In genomic region chr3:188262913-188263683, GRCh38 we compare ENCODE assay signal across 8 cellular contexts.
A peak's percentile ranks its signal among the peaks of the same experiment; 100 is the strongest.
DNase-seq lines count a peak whose midpoint lies in the region; ATAC-seq and TF ChIP-seq lines count a peak whose summit lies in the region.

No MANE protein-coding gene starts in this region.

- peak; percentile 92 for DNase-seq in HS-5 (ENCODE audit: low read depth)
- DNase-seq in brain microvascular endothelial cell, result peak; percentile 62
- peak in 37 of 51 donors; percentile 8 to 85 (median 47) for DNase-seq in hypothalamus (lab: John Stamatoyannopoulos, UW)
- DNase-seq in ovary, result no peak
- no peak for DNase-seq in stimulated activated CD4-positive, alpha-beta T cell treated with anti-CD3 and anti-CD28 coated beads, Interleukin-4, amount 100 ng/mL, for 4 hours
- DNase-seq in activated T-cell treated with anti-CD3 and anti-CD28 coated beads, Interleukin-2, amount 50 U/mL, for 48 hours, result no peak

- TF ChIP-seq POLR2A in ovary (IDR thresholded peaks at IDR 0.05), result no peak

- no peak overlapping the region for H3K9ac ChIP-seq in subcutaneous abdominal adipose tissue (ENCODE audit: low read length in 5 of 5)

- in situ Hi-C loops in brain microvascular endothelial cell (cut with HindIII; ENCODE audit: low pct_ligation_motif_present, low sequenced_read_pairs), result no loop called here

- no peaks in the 10 kb centered on the region for H3K27me3 ChIP-seq in brain microvascular endothelial cell (replicated peaks)
- H3K27me3 ChIP-seq in subcutaneous abdominal adipose tissue (ENCODE audit: control insufficient read depth in 5 of 5, insufficient read depth in 4 of 5, low read length in 5 of 5), result no peaks in the 10 kb centered on the region
- H3K27me3 ChIP-seq in ovary, result no peaks in the 10 kb centered on the region

- H3K4me1 ChIP-seq in subcutaneous abdominal adipose tissue (ENCODE audit: control insufficient read depth in 5 of 5, insufficient read depth in 5 of 5, low read length in 5 of 5), result peaks cover 5 to 53% (median 44%) of the 10 kb centered on the region in 5 donors
- H3K4me1 ChIP-seq in ovary (ENCODE audit: insufficient read depth), result peaks cover 15% of the 10 kb centered on the region

- H3K4me3 ChIP-seq in brain microvascular endothelial cell (ENCODE audit: low read depth, low read length) (no peak overlapping the region), subcutaneous abdominal adipose tissue (ENCODE audit: low read depth in 1 of 5, low read length in 5 of 5) (no peak overlapping the region), ovary (no peak overlapping the region)

- WGBS in ovary, 3 donors, result 75 to 86% (median 80%) methylated on average over 8 of the region's 8 CpGs

- H3K27ac ChIP-seq in brain microvascular endothelial cell (peak overlapping the region; percentile 94), subcutaneous abdominal adipose tissue (ENCODE audit: low read depth, low read length) (peak overlapping the region; percentile 93), ovary (no peak overlapping the region)

- TF ChIP-seq CTCF in brain microvascular endothelial cell (IDR thresholded peaks at IDR 0.05; ENCODE audit: low read depth, low read length, missing control alignments) (no peak), ovary (IDR thresholded peaks at IDR 0.05) (no peak)

- no peak for ATAC-seq in GM21576 (IDR thresholded peaks at IDR 0.05; ENCODE audit: unreplicated experiment)

- TF ChIP-seq EP300 in ovary (IDR thresholded peaks at IDR 0.05), result no peak

- intact Hi-C loops in ovary (cut with DNase I), result loop anchor here in 1 of 4 donors (5.0 to 10.0 kb wide), 3 partner anchors 48 to 684 kb away; partner anchors contain the start of gene LPP

- no peaks in the 10 kb centered on the region for H3K9me3 ChIP-seq in subcutaneous abdominal adipose tissue (ENCODE audit: control insufficient read depth in 5 of 5, low read length in 5 of 5)
- H3K9me3 ChIP-seq in ovary, result no peaks in the 10 kb centered on the region

- H3K36me3 ChIP-seq in brain microvascular endothelial cell (replicated peaks) (no peaks in the 10 kb centered on the region), subcutaneous abdominal adipose tissue (ENCODE audit: control insufficient read depth in 5 of 5, insufficient read depth in 5 of 5, low read length in 5 of 5) (no peaks in the 10 kb centered on the region), ovary (no peaks in the 10 kb centered on the region)

Comparison
In these comparisons a context has a peak if more than half of its experiments do, and no peak if none do; other contexts are left out.
1. DNase-seq: peak in HS-5 (single experiment), brain microvascular endothelial cell (single experiment) and hypothalamus (37 of 51); none in ovary (0 of 5), stimulated activated CD4-positive, alpha-beta T cell treated with anti-CD3 and anti-CD28 coated beads, Interleukin-4, amount 100 ng/mL, for 4 hours (0 of 2) and activated T-cell treated with anti-CD3 and anti-CD28 coated beads, Interleukin-2, amount 50 U/mL, for 48 hours (0 of 2).
2. H3K27ac ChIP-seq: peak in brain microvascular endothelial cell (single experiment) and subcutaneous abdominal adipose tissue (single experiment); none in ovary (0 of 2).